11 cellular contexts compared by ENCODE assay signal in the genomic region with DNA sequence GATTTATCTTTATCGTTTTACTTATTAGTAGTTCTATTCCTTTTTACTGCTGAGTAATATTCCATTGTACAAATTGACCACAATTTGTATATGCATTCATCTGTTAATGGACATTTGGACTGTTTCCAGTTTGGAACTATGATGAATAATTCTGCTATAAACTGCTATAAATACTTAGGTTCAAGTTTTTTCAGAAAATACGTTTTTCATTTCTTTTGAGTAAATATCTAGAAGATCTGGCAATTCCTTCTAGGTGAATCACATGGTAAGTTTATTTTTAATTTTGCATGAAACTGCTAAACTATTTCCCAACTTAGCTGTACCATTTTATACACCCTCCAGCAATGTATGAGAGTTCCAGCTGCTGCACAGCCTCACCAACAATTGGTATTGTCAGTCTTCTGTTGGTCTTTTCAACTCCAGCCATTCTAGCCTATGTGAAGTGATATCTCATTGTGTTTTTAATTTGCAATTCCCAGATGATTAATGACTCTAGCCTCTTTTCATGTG. TPM values are rescaled to one million over a fixed set of nuclear protein-coding genes. Genes with fewer than 3 reads are reported as not detected.
DNase-seq lines count a peak whose midpoint lies in the region; ATAC-seq and TF ChIP-seq lines count a peak whose summit lies in the region.
"Had no signal": no experiment of that assay in that cellular context is flagged by ENCODE, and none has a peak within 500 bp of the region (broad histone marks: within the 10 kb centered on the region; RNA-seq: fewer than 3 reads in every experiment).

No MANE protein-coding gene starts in this region.

- DNase-seq in EL (peak; percentile 89), M059J (ENCODE audit: low read depth) (peak; percentile 83), chondrocyte (ENCODE audit: low spot score) (no peak), osteoblast (ENCODE audit: insufficient read length, low spot score, missing footprints) (peak; percentile 72)
- DNase-seq: activated CD4-positive, alpha-beta T cell treated with anti-CD3 and anti-CD28 coated beads for 1 hour; activated naive CD8-positive, alpha-beta T cell treated with anti-CD3 and anti-CD28 coated beads for 36 hours; NCI-H2029; NCI-H526 treated with DMSO at 0.1 percent for 48 hours had no signal

- H3K9me3 Mint-ChIP-seq in chondrocyte (ENCODE audit: low read depth) = no peaks in the 10 kb centered on the region

- no peak overlapping the region for H3K4me3 Mint-ChIP-seq in chondrocyte (ENCODE audit: unreplicated experiment)
- H3K4me3 Mint-ChIP-seq: activated naive CD8-positive, alpha-beta T cell treated with anti-CD3 and anti-CD28 coated beads for 36 hours had no signal

- H3K27me3 Mint-ChIP-seq in chondrocyte (ENCODE audit: low read depth) = no peaks in the 10 kb centered on the region
- H3K27me3 Mint-ChIP-seq: activated naive CD8-positive, alpha-beta T cell treated with anti-CD3 and anti-CD28 coated beads for 36 hours had no signal

- H3K27ac ChIP-seq in osteoblast (ENCODE audit: low read depth, low read length) = peak overlapping the region; percentile 37

- peaks cover 4% of the 10 kb centered on the region for H3K36me3 ChIP-seq in osteoblast (ENCODE audit: insufficient read depth, low read length)

- H2AFZ ChIP-seq in osteoblast (ENCODE audit: low read length) = no peak overlapping the region

- peaks cover 18% of the 10 kb centered on the region for H3K4me1 Mint-ChIP-seq in chondrocyte (ENCODE audit: low read depth)

- H3K27me3 ChIP-seq in osteoblast (ENCODE audit: insufficient read depth, low read length) = no peaks in the 10 kb centered on the region

- ATAC-seq in HG02588 (IDR thresholded peaks at IDR 0.05; ENCODE audit: unreplicated experiment) = no peak
- no peak for ATAC-seq in GM18868 (IDR thresholded peaks at IDR 0.05; ENCODE audit: unreplicated experiment)
- no peak for ATAC-seq in GM21825 (IDR thresholded peaks at IDR 0.05; ENCODE audit: unreplicated experiment)

- no peaks in the 10 kb centered on the region for H3K36me3 Mint-ChIP-seq in chondrocyte (ENCODE audit: low read depth)

- no peaks in the 10 kb centered on the region for H3K9me3 ChIP-seq in osteoblast (ENCODE audit: low read depth, low read length)

- peak overlapping the region; percentile 35 for H3K4me2 ChIP-seq in osteoblast (ENCODE audit: insufficient read depth, low read length)

- H3K27ac Mint-ChIP-seq in chondrocyte (ENCODE audit: unreplicated experiment) = peak overlapping the region; percentile 81
- H3K27ac Mint-ChIP-seq: activated naive CD8-positive, alpha-beta T cell treated with anti-CD3 and anti-CD28 coated beads for 36 hours had no signal

- H3K4me3 ChIP-seq in osteoblast (ENCODE audit: insufficient read depth, low read length) = no peak overlapping the region

- peaks cover 66% of the 10 kb centered on the region for H3K79me2 ChIP-seq in osteoblast (ENCODE audit: insufficient read depth, low read length)

- no peak for TF ChIP-seq CTCF in chondrocyte (IDR thresholded peaks at IDR 0.05)
- no peak for TF ChIP-seq CTCF in osteoblast (IDR thresholded peaks at IDR 0.05; ENCODE audit: extremely low read depth, low read depth, low read length)

- H4K20me1 ChIP-seq in osteoblast (ENCODE audit: insufficient read depth, low read length) = no peaks in the 10 kb centered on the region

- H3K4me1 ChIP-seq in osteoblast (ENCODE audit: insufficient read depth, low read length) = peaks cover 24% of the 10 kb centered on the region

RNA-seq across cellular contexts. Expression of a gene that starts 22.2 kb away (rescaled TPM):
- 15.6 and 21.4 TPM in 2 replicates for total RNA-seq in M059J (2014; rRNA removed; shearing (Covaris generic))
- total RNA-seq in chondrocyte (12.2 to 13.3 TPM (median 12.3 TPM) in 3 replicates), osteoblast (14.8 and 17.7 TPM in 2 replicates)

RNA-seq across cellular contexts. Expression of a gene that starts 46.6 kb away (rescaled TPM):
- total RNA-seq in M059J (2014; rRNA removed; shearing (Covaris generic)) = 84.6 and 85.8 TPM in 2 replicates
- total RNA-seq in chondrocyte = 30.6 to 37.5 TPM (median 31.8 TPM) in 3 replicates
- 79.3 TPM in 2 replicates for total RNA-seq in osteoblast
